In the genomic region with DNA sequence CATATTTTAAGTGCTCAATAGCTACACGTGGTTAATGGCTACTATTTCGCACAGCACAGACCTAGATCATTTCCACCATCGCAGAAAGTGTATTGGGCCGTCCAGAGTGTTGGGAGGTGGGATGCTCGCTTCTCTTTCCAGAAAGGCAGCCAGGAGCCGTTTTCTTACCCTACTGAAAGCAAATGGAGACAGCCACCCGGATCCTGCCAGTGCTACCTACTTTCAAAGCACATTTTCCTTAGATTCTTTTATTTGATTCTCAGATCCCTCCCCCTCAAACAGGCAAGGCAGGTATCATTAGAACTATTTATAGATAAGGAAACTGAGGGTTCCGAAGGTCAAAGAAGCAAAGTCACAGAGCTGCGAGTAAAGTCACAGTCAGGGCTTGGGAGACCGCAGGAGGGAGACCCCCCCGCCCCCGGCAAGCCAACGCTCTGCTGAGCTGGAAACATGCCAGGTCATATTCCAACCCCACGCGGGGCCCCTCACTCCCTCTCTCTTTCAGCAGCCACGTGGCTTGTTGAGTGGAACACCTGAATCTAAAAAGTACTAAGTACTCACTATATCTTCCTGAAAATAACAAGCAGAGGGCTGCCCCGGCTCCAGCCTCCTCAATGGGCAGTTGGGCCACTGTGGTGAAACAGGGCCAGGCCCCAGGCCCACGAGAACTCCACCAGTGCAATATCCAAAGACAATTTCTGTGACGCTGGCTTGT, we compare ENCODE assay signal across 20 cellular contexts. TPM values are rescaled to one million over a fixed set of nuclear protein-coding genes. Genes with fewer than 3 reads are reported as not detected.
DNase-seq lines count a peak whose midpoint lies in the region; ATAC-seq and TF ChIP-seq lines count a peak whose summit lies in the region.
"Had no signal": no experiment of that assay in that cellular context is flagged by ENCODE, and none has a peak within 500 bp of the region (broad histone marks: within the 10 kb centered on the region; RNA-seq: fewer than 3 reads in every experiment).

No MANE protein-coding gene starts in this region.

- H3K27me3 ChIP-seq in BLaER1 treated with 17β-estradiol and CSF1 and Interleukin-3, amounts not matched to agents 10 nM and 100 nM, result no peaks in the 10 kb centered on the region
- H3K27me3 ChIP-seq in right cardiac atrium (ENCODE audit: control insufficient read depth, insufficient read depth) (no peaks in the 10 kb centered on the region), rectal smooth muscle tissue (ENCODE audit: control insufficient read depth, insufficient read depth, low read length) (no peaks in the 10 kb centered on the region), SK-N-SH (ENCODE audit: insufficient read depth) (no peaks in the 10 kb centered on the region), stomach (peaks cover 0 to 8% (median 0%) of the 10 kb centered on the region in 3 donors)
- H3K27me3 ChIP-seq: BE2C had no signal

- H3K4me2 ChIP-seq in BLaER1 treated with 17β-estradiol and CSF1 and Interleukin-3, amounts not matched to agents 10 nM and 100 nM, result peak overlapping the region in 7 of 11 experiments; percentile 13 to 54 (median 35); a peak in 12 of 22 replicates
- H3K4me2 ChIP-seq in SK-N-SH, result no peak overlapping the region
- H3K4me2 ChIP-seq: KMS-11 had no signal

- H3K9ac ChIP-seq in BLaER1 treated with 17β-estradiol and CSF1 and Interleukin-3, amounts not matched to agents 10 nM and 100 nM, result no peak overlapping the region
- H3K9ac ChIP-seq in rectal smooth muscle tissue (ENCODE audit: low read length), result no peak overlapping the region
- no peak overlapping the region for H3K9ac ChIP-seq in SK-N-SH
- H3K9ac ChIP-seq: KMS-11 had no signal

- TF ChIP-seq POLR2A in stomach (IDR thresholded peaks at IDR 0.05), result no peak

- no peak overlapping the region for H2AFZ ChIP-seq in SK-N-SH (ENCODE audit: low read depth)

- H3F3A ChIP-seq in SK-N-SH (replicated peaks; ENCODE audit: insufficient read depth), result no peaks in the 10 kb centered on the region

- no peak for TF ChIP-seq CTCF in SK-N-SH (IDR thresholded peaks at IDR 0.05)
- no peak for TF ChIP-seq CTCF in stomach (IDR thresholded peaks at IDR 0.05)

- no peaks in the 10 kb centered on the region for H3K36me3 ChIP-seq in BLaER1 treated with 17β-estradiol and CSF1 and Interleukin-3, amounts not matched to agents 10 nM and 100 nM
- H3K36me3 ChIP-seq in rectal smooth muscle tissue (ENCODE audit: control insufficient read depth, insufficient read depth, low read length) (no peaks in the 10 kb centered on the region), SK-N-SH (replicated peaks in 1 of 2; ENCODE audit: control insufficient read depth in 1 of 2, insufficient read depth in 2 of 2, low read length in 1 of 2) (no peaks in the 10 kb centered on the region), stomach (no peaks in the 10 kb centered on the region)

- no peak for TF ChIP-seq RAD21 in SK-N-SH (IDR thresholded peaks at IDR 0.05; ENCODE audit: low read length)

- no peaks in the 10 kb centered on the region for H3K79me2 ChIP-seq in SK-N-SH (ENCODE audit: insufficient read depth)

- CTCF ChIA-PET in SK-N-SH (lab: Yijun Ruan, JAX), result interaction anchor here (1.1 to 4.4 kb wide), 5 partner anchors 8 to 97 kb away, joined by 3 to 15 read pairs (median 6); partner anchors contain the start of gene PRIMA1

- ATAC-seq in right cardiac atrium, result no peak
- ATAC-seq: HepG2 had no signal

- peak in 1 of 3 donors; percentile 47 for DNase-seq in right cardiac atrium
- DNase-seq in SK-N-SH, result no peak
- no peak for DNase-seq in stomach
- no peak for DNase-seq in central memory CD4-positive, alpha-beta T cell
- DNase-seq: CD8-positive, alpha-beta memory T cell; DMS 273 treated with DMSO at 0.1 percent for 48 hours; H9; NCI-H1092; NCI-H2107; NCI-H510A; NCI-H82; SIG-M5 had no signal

- H3K4me1 ChIP-seq in BLaER1 treated with 17β-estradiol and CSF1 and Interleukin-3, amounts not matched to agents 10 nM and 100 nM, result peaks cover 0 to 18% (median 13%) of the 10 kb centered on the region in 10 experiments; a peak in 14 of 20 replicates
- peaks cover 23% of the 10 kb centered on the region for H3K4me1 ChIP-seq in right cardiac atrium (ENCODE audit: control insufficient read depth, insufficient read depth, low read length)
- peaks cover 13% of the 10 kb centered on the region for H3K4me1 ChIP-seq in rectal smooth muscle tissue (ENCODE audit: control insufficient read depth, insufficient read depth, low read length)
- H3K4me1 ChIP-seq in SK-N-SH (ENCODE audit: control insufficient read depth in 1 of 2, insufficient read depth in 2 of 2, low read depth in 1 of 2, low read length in 1 of 2), result peaks cover 0 to 58% of the 10 kb centered on the region in 2 experiments; a peak in 1 of 4 replicates
- peaks cover 7 to 39% (median 8%) of the 10 kb centered on the region in 4 donors for H3K4me1 ChIP-seq in stomach

- H3K27ac ChIP-seq in BLaER1 treated with 17β-estradiol and CSF1 and Interleukin-3, amounts not matched to agents 10 nM and 100 nM, result no peak overlapping the region
- peak overlapping the region; percentile 86 for H3K27ac ChIP-seq in angular gyrus (ENCODE audit: low read depth, low read length)
- peak overlapping the region; percentile 66 for H3K27ac ChIP-seq in right cardiac atrium (ENCODE audit: low read length)
- peak overlapping the region; percentile 38 for H3K27ac ChIP-seq in rectal smooth muscle tissue (ENCODE audit: low read depth, low read length)
- H3K27ac ChIP-seq in SK-N-SH (ENCODE audit: low read depth in 2 of 2, low read length in 1 of 2), result peak overlapping the region in 1 of 2 experiments; percentile 99; a peak in 2 of 4 replicates
- H3K27ac ChIP-seq in stomach, result peak overlapping the region in 2 of 5 donors; percentile 9 to 63
- H3K27ac ChIP-seq: KMS-11 had no signal

- H3K9me3 ChIP-seq in BLaER1 treated with 17β-estradiol and CSF1 and Interleukin-3, amounts not matched to agents 10 nM and 100 nM (replicated peaks in 1 of 11), result peaks cover 0 to 9% (median 0%) of the 10 kb centered on the region in 11 experiments; a peak in 2 of 22 replicates
- H3K9me3 ChIP-seq in right cardiac atrium (ENCODE audit: control insufficient read depth, low read length) (no peaks in the 10 kb centered on the region), SK-N-SH (no peaks in the 10 kb centered on the region), stomach (no peaks in the 10 kb centered on the region)
- H3K9me3 ChIP-seq: BE2C had no signal

- H3K9me2 ChIP-seq in SK-N-SH, result no peaks in the 10 kb centered on the region

- no peaks in the 10 kb centered on the region for H4K20me1 ChIP-seq in BLaER1 treated with 17β-estradiol and CSF1 and Interleukin-3, amounts not matched to agents 10 nM and 100 nM
- no peaks in the 10 kb centered on the region for H4K20me1 ChIP-seq in SK-N-SH (ENCODE audit: insufficient read depth)

- WGBS in right cardiac atrium, result 61% methylated on average over 19 of the region's 19 CpGs
- 36% methylated on average over 17 of the region's 19 CpGs for WGBS in SK-N-SH (ENCODE audit: low lambda C conversion rate)
- 46 to 62% (median 48%) methylated on average over 18 to 19 of the region's 19 CpGs for WGBS in stomach, 5 donors

- TF ChIP-seq EP300 in SK-N-SH (IDR thresholded peaks at IDR 0.05; ENCODE audit: borderline replicate concordance in 1 of 2, low read depth in 1 of 2, low read length in 1 of 2) (no peak), stomach (IDR thresholded peaks at IDR 0.05) (no peak)

- POLR2A ChIA-PET in SK-N-SH (lab: Yijun Ruan, JAX), result no interaction called here

- no peak overlapping the region for H3K4me3 ChIP-seq in BLaER1 treated with 17β-estradiol and CSF1 and Interleukin-3, amounts not matched to agents 10 nM and 100 nM
- H3K4me3 ChIP-seq in right cardiac atrium (ENCODE audit: low read length), result no peak overlapping the region
- H3K4me3 ChIP-seq in rectal smooth muscle tissue (ENCODE audit: low read length), result no peak overlapping the region
- no peak overlapping the region for H3K4me3 ChIP-seq in SK-N-SH (ENCODE audit: low read depth in 2 of 2, low read length in 1 of 2)
- H3K4me3 ChIP-seq in stomach, result no peak overlapping the region

- intact Hi-C loops in right cardiac atrium (cut with DNase I), result no loop called here
- intact Hi-C loops in stomach (cut with DNase I; ENCODE audit: low total_unique reads), result no loop called here

TF ChIP-seq in SK-N-SH, 30 proteins besides CTCF, POLR2A, EP300 and RAD21 (continues in another document):
- TF ChIP-seq EZH2phosphoT487 (IDR thresholded peaks at IDR 0.05; ENCODE audit: borderline replicate concordance, low read depth), result no peak
- TF ChIP-seq SIN3A (IDR thresholded peaks at IDR 0.05; ENCODE audit: borderline replicate concordance, low read depth, low read length), result no peak
- TF ChIP-seq JUND (IDR thresholded peaks at IDR 0.05), result no peak
- no peak for TF ChIP-seq YY1 (IDR thresholded peaks at IDR 0.05; ENCODE audit: low read depth)
- no peak for TF ChIP-seq FOXM1 (IDR thresholded peaks at IDR 0.05; ENCODE audit: low read depth)
- TF ChIP-seq USF2 (IDR thresholded peaks at IDR 0.05; ENCODE audit: borderline replicate concordance, low read depth, low read length), result no peak
- no peak for TF ChIP-seq IRF3 (IDR thresholded peaks at IDR 0.05; ENCODE audit: low read depth, low read length)

RNA-seq across cellular contexts. Expression of gene PRIMA1, which starts 36.2 kb away (rescaled TPM):
- 10 to 100 TPM in 2 of 4 donors, 1 to 10 TPM in 2; 6.1 to 11.7 (median 10.1) TPM for total RNA-seq in right cardiac atrium
- 5.9 TPM for polyA plus RNA-seq in right cardiac atrium
- polyA plus RNA-seq in SK-N-SH (2012; rRNA removed), result 0.18 and 0.24 TPM in 2 replicates
- 0.23 and 0.49 TPM in 2 replicates for polyA plus RNA-seq in SK-N-SH (2012; cell fraction: cytosol; rRNA removed)
- polyA plus RNA-seq in SK-N-SH (2012; cell fraction: nucleus; rRNA removed), result 0.15 and 0.56 TPM in 2 replicates
- total RNA-seq in stomach, result 1 to 10 TPM; 1.2 to 9.8 (median 4.8) TPM
- 1 to 10 TPM; 3.8 to 9.9 (median 5.0) TPM for polyA plus RNA-seq in stomach
- total RNA-seq: CD8-positive, alpha-beta memory T cell; MCF 10A had no signal
- polyA plus RNA-seq: AG04450; CD8-positive, alpha-beta memory T cell had no signal

Comparison
In these comparisons a context has a peak if more than half of its experiments do, and no peak if none do; other contexts are left out.
1. H3K27ac ChIP-seq: peak in angular gyrus (single experiment), right cardiac atrium (single experiment) and rectal smooth muscle tissue (single experiment); none in BLaER1 treated with 17β-estradiol and CSF1 and Interleukin-3, amounts not matched to agents 10 nM and 100 nM (0 of 11).